ENCODE assay signal across 8 cellular contexts in the genomic region with DNA sequence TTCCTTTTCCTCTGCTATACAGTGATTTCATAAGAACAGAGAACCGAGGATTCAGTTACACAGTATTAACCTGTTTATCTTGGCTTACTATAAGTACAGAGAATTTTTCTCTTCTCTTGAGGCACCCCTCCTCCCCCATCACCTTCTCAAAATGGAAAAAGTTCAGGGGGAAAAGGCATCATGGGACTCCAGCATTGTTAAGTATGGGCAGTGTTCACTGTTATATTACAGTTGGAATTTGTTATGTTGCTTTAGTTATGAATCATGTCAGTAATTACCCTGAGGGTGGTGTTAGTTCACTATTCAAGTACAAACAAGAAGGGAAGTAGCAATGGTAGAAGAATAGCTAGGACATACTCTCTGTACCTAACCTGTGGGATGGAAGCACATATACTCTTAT. TPM values are rescaled to one million over a fixed set of nuclear protein-coding genes. Genes with fewer than 3 reads are reported as not detected.
DNase-seq lines count a peak whose midpoint lies in the region; ATAC-seq, FAIRE-seq and TF ChIP-seq lines count a peak whose summit lies in the region.

No MANE protein-coding gene starts in this region.

- 34% methylated on average over 1 of the region's 1 CpG for WGBS in urinary bladder

- no peak for TF ChIP-seq POLR2A in GM12892 (IDR thresholded peaks at IDR 0.05; ENCODE audit: low read depth, low read length)

- H3K36me3 ChIP-seq in urinary bladder (ENCODE audit: insufficient read depth), result no peaks in the 10 kb centered on the region

- no peak overlapping the region for H3K4me3 ChIP-seq in urinary bladder (ENCODE audit: low read depth, low read length)

- H3K27ac ChIP-seq in urinary bladder (ENCODE audit: low read depth), result peak overlapping the region; percentile 50

- ATAC-seq in HG03432 (IDR thresholded peaks at IDR 0.05; ENCODE audit: unreplicated experiment) (peak; percentile 52), left lobe of liver (peak; percentile 38)

- peak; percentile 88 for FAIRE-seq in GM12892 (lab: Jason Lieb, UNC)

- DNase-seq in GM12892 (ENCODE audit: insufficient read length) (no peak), amniotic epithelial cell (ENCODE audit: low read depth) (peak; percentile 70), left lobe of liver (ENCODE audit: low spot score) (no peak), mucosa of gallbladder (ENCODE audit: low spot score) (no peak), ureter (ENCODE audit: low spot score) (no peak), iPS-NIHi7 (ENCODE audit: extremely low spot score) (no peak)

- peaks cover 3% of the 10 kb centered on the region for H3K4me1 ChIP-seq in urinary bladder (ENCODE audit: insufficient read depth)

RNA-seq across cellular contexts. Expression of a gene that starts 12.1 kb away (rescaled TPM):
- polyA plus RNA-seq in GM12892 (2012; ENCODE audit: missing spikeins), result 0.89 TPM
- total RNA-seq in left lobe of liver, result 4.8 TPM
- 92.7 TPM for total RNA-seq in urinary bladder
- 20.8 TPM for polyA plus RNA-seq in urinary bladder
- total RNA-seq in mucosa of gallbladder, result 34.9 TPM
- 38.4 TPM for total RNA-seq in ureter
